1 cellular context compared by ENCODE assay signal in genomic region chr6:119566546-119567263, GRCh38.
TF ChIP-seq lines count a peak whose summit lies in the region.

No MANE protein-coding gene starts in this region.

TF ChIP-seq in K562, 482 proteins besides CTCF, POLR2A, EP300 and RAD21 (continued from another document):
- no peak for TF ChIP-seq STAT6 (CRISPR knock-in tag; IDR thresholded peaks at IDR 0.05)
- TF ChIP-seq RFX7 (CRISPR knock-in tag; IDR thresholded peaks at IDR 0.05) = no peak
- TF ChIP-seq ZKSCAN3 (CRISPR knock-in tag; IDR thresholded peaks at IDR 0.05) = no peak
- no peak for TF ChIP-seq JUND (IDR thresholded peaks at IDR 0.05; ENCODE audit: borderline replicate concordance, low read depth, low read length)
- peak; percentile 27; the same call in 1 of the 3 replicates for TF ChIP-seq JUND (tag; IDR thresholded peaks at IDR 0.05; ENCODE audit: borderline replicate concordance, low read depth, low read length)
- TF ChIP-seq, protein P1, sequence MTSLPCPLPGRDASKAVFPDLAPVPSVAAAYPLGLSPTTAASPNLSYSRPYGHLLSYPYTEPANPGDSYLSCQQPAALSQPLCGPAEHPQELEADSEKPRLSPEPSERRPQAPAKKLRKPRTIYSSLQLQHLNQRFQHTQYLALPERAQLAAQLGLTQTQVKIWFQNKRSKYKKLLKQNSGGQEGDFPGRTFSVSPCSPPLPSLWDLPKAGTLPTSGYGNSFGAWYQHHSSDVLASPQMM (CRISPR knock-in tag; IDR thresholded peaks at IDR 0.05) = no peak
- no peak for TF ChIP-seq ZFP1 (CRISPR knock-in tag; IDR thresholded peaks at IDR 0.05)
- TF ChIP-seq MBD2 (IDR thresholded peaks at IDR 0.05; ENCODE audit: borderline replicate concordance, low read depth) = 0 out of 2 replicates have a peak, but pooled peaks have one; percentile 29
- TF ChIP-seq SIN3B (IDR thresholded peaks at IDR 0.05; ENCODE audit: low read depth) = no peak
- peak; percentile 45 for TF ChIP-seq TEAD4 (IDR thresholded peaks at IDR 0.05; ENCODE audit: low read length)
- no peak for TF ChIP-seq TEAD4 (CRISPR knock-in tag; IDR thresholded peaks at IDR 0.05; ENCODE audit: borderline replicate concordance)
- peak in 1 of 2 experiments; percentile 31; a peak in 1 of 4 replicates for TF ChIP-seq HDAC1 (IDR thresholded peaks at IDR 0.05)
- no peak for TF ChIP-seq PCBP1 (IDR thresholded peaks at IDR 0.05; ENCODE audit: low read depth, low read length, poor library complexity, severe bottlenecking)
- no peak for TF ChIP-seq ZNF384 (IDR thresholded peaks at IDR 0.05; ENCODE audit: low read depth, low read length)
- no peak for TF ChIP-seq PTTG1 (tag; IDR thresholded peaks at IDR 0.05; ENCODE audit: low read depth)
- no peak for TF ChIP-seq KAT8 (IDR thresholded peaks at IDR 0.05; ENCODE audit: low read depth)
- peak; percentile 78; the same call in 1 of the 2 replicates for TF ChIP-seq CREB3 (tag; conservative IDR thresholded peaks at IDR 0.05; ENCODE audit: low read depth)
- peak; percentile 59; the same call in 1 of the 2 replicates for TF ChIP-seq ATF7 (IDR thresholded peaks at IDR 0.05)
- TF ChIP-seq CTBP1 (IDR thresholded peaks at IDR 0.05; ENCODE audit: borderline replicate concordance) = peak; percentile 35; the same call in 1 of the 2 replicates
- no peak for TF ChIP-seq ZNF778 (CRISPR knock-in tag; IDR thresholded peaks at IDR 0.05)
- peak; percentile 36; the same call in 1 of the 2 replicates for TF ChIP-seq L3MBTL2 (IDR thresholded peaks at IDR 0.05)
- no peak for TF ChIP-seq RCOR1 (IDR thresholded peaks at IDR 0.05; ENCODE audit: borderline replicate concordance in 1 of 2, low read depth in 2 of 2, low read length in 2 of 2)
- no peak for TF ChIP-seq SMARCC2 (IDR thresholded peaks at IDR 0.05; ENCODE audit: low read depth)
- TF ChIP-seq LEF1 (IDR thresholded peaks at IDR 0.05) = 0 out of 2 replicates have a peak, but pooled peaks have one; percentile 7
- TF ChIP-seq PHB2 (IDR thresholded peaks at IDR 0.05; ENCODE audit: low read depth) = no peak
- peak; percentile 76 for TF ChIP-seq PKNOX1 (IDR thresholded peaks at IDR 0.05)
- TF ChIP-seq EP400 (IDR thresholded peaks at IDR 0.05) = peak; percentile 53; the same call in 1 of the 2 replicates
- TF ChIP-seq ZNF3 (CRISPR knock-in tag; IDR thresholded peaks at IDR 0.05) = no peak
- peak; percentile 73 for TF ChIP-seq KLF16 (IDR thresholded peaks at IDR 0.05)
- TF ChIP-seq RB1 (IDR thresholded peaks at IDR 0.05; ENCODE audit: low read depth) = no peak
- TF ChIP-seq, protein P2, sequence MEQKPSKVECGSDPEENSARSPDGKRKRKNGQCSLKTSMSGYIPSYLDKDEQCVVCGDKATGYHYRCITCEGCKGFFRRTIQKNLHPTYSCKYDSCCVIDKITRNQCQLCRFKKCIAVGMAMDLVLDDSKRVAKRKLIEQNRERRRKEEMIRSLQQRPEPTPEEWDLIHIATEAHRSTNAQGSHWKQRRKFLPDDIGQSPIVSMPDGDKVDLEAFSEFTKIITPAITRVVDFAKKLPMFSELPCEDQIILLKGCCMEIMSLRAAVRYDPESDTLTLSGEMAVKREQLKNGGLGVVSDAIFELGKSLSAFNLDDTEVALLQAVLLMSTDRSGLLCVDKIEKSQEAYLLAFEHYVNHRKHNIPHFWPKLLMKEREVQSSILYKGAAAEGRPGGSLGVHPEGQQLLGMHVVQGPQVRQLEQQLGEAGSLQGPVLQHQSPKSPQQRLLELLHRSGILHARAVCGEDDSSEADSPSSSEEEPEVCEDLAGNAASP (IDR thresholded peaks at IDR 0.05) = no peak
- no peak for TF ChIP-seq EWSR1 (IDR thresholded peaks at IDR 0.05; ENCODE audit: borderline replicate concordance, low read depth, partially characterized antibody)
- no peak for TF ChIP-seq MITF (IDR thresholded peaks at IDR 0.05)
- no peak for TF ChIP-seq NFATC3 (IDR thresholded peaks at IDR 0.05)
- TF ChIP-seq ATF1 (CRISPR knock-in tag; IDR thresholded peaks at IDR 0.05) = no peak
- peak; percentile 91 for TF ChIP-seq ATF1 (tag; IDR thresholded peaks at IDR 0.05)
- TF ChIP-seq NFXL1 (CRISPR knock-in tag; IDR thresholded peaks at IDR 0.05) = no peak
- 0 out of 2 replicates have a peak, but pooled peaks have one; percentile 23 for TF ChIP-seq SMARCE1 (IDR thresholded peaks at IDR 0.05)
- TF ChIP-seq PHF8 (IDR thresholded peaks at IDR 0.05; ENCODE audit: borderline replicate concordance, low read length) = peak; percentile 53; the same call in 1 of the 2 replicates
- TF ChIP-seq USF2 (CRISPR knock-in tag; IDR thresholded peaks at IDR 0.05) = no peak
- 0 out of 2 replicates have a peak, but pooled peaks have one; percentile 24 for TF ChIP-seq FOXM1 (IDR thresholded peaks at IDR 0.05; ENCODE audit: low read depth)
- TF ChIP-seq FOXM1 (CRISPR knock-in tag; IDR thresholded peaks at IDR 0.05; ENCODE audit: low read depth) = no peak
- TF ChIP-seq KDM5B (IDR thresholded peaks at IDR 0.05; ENCODE audit: insufficient replicate concordance, low read depth, low read length) = peak; percentile 93
- TF ChIP-seq TRIM25 (IDR thresholded peaks at IDR 0.05; ENCODE audit: borderline replicate concordance) = no peak
- TF ChIP-seq PML (IDR thresholded peaks at IDR 0.05; ENCODE audit: low read length) = peak; percentile 70; the same call in 1 of the 2 replicates
- TF ChIP-seq NRF1 (conservative IDR thresholded peaks at IDR 0.05 in 1 of 2, IDR thresholded peaks at IDR 0.05 in 1 of 2) = no peak
- TF ChIP-seq NR2C1 (IDR thresholded peaks at IDR 0.05) = no peak
- TF ChIP-seq NR2C1 (tag; IDR thresholded peaks at IDR 0.05) = 0 out of 2 replicates have a peak, but pooled peaks have one; percentile 19
- no peak for TF ChIP-seq HOMEZ (CRISPR knock-in tag; IDR thresholded peaks at IDR 0.05)
- TF ChIP-seq, protein P3, sequence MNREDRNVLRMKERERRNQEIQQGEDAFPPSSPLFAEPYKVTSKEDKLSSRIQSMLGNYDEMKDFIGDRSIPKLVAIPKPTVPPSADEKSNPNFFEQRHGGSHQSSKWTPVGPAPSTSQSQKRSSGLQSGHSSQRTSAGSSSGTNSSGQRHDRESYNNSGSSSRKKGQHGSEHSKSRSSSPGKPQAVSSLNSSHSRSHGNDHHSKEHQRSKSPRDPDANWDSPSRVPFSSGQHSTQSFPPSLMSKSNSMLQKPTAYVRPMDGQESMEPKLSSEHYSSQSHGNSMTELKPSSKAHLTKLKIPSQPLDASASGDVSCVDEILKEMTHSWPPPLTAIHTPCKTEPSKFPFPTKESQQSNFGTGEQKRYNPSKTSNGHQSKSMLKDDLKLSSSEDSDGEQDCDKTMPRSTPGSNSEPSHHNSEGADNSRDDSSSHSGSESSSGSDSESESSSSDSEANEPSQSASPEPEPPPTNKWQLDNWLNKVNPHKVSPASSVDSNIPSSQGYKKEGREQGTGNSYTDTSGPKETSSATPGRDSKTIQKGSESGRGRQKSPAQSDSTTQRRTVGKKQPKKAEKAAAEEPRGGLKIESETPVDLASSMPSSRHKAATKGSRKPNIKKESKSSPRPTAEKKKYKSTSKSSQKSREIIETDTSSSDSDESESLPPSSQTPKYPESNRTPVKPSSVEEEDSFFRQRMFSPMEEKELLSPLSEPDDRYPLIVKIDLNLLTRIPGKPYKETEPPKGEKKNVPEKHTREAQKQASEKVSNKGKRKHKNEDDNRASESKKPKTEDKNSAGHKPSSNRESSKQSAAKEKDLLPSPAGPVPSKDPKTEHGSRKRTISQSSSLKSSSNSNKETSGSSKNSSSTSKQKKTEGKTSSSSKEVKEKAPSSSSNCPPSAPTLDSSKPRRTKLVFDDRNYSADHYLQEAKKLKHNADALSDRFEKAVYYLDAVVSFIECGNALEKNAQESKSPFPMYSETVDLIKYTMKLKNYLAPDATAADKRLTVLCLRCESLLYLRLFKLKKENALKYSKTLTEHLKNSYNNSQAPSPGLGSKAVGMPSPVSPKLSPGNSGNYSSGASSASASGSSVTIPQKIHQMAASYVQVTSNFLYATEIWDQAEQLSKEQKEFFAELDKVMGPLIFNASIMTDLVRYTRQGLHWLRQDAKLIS (CRISPR knock-in tag; IDR thresholded peaks at IDR 0.05) = no peak
- TF ChIP-seq MYNN (IDR thresholded peaks at IDR 0.05) = no peak
- TF ChIP-seq MYNN (CRISPR knock-in tag; IDR thresholded peaks at IDR 0.05) = no peak
- TF ChIP-seq ADNP (tag; IDR thresholded peaks at IDR 0.05) = no peak
- no peak for TF ChIP-seq NR4A1 (CRISPR knock-in tag; IDR thresholded peaks at IDR 0.05)
- TF ChIP-seq NR4A1 (tag; IDR thresholded peaks at IDR 0.05) = 0 out of 2 replicates have a peak, but pooled peaks have one; percentile 23
- no peak for TF ChIP-seq HDAC3 (IDR thresholded peaks at IDR 0.05; ENCODE audit: borderline replicate concordance, partially characterized antibody)
- no peak for TF ChIP-seq ZC3H8 (IDR thresholded peaks at IDR 0.05)
- TF ChIP-seq NFIC (IDR thresholded peaks at IDR 0.05) = 0 out of 2 replicates have a peak, but pooled peaks have one; percentile 22
- TF ChIP-seq ZNF436 (CRISPR knock-in tag; IDR thresholded peaks at IDR 0.05) = no peak
